In the genomic region with DNA sequence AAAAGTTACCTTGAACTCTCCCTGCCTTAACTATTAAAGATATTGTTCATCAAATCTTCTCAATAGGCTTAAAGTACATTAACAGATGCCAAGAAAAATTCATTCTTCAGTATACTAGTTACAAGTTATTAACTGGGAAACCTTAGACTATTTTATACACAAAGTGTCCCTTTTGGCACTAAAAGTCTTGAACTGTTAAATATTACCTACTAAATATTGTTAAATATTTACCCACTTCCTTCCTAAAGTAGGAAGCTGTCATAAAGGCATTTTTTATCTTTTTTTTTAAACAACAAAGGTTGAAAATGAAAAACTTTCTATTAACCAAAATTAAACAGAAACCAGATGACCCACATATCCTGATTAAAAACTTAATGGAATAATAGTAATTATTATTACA, we compare ENCODE assay signal across 32 cellular contexts.
"Had no signal": no experiment of that assay in that cellular context is flagged by ENCODE, and none has a peak within 500 bp of the region (broad histone marks: within the 10 kb centered on the region; RNA-seq: fewer than 3 reads in every experiment).

No MANE protein-coding gene starts in this region.

- H3K27me3 ChIP-seq: adrenal gland, brain microvascular endothelial cell, MG63, Peyer's patch had no signal

- H3K9me3 ChIP-seq: MG63, Peyer's patch had no signal

- H3K27ac ChIP-seq: adrenal gland, brain microvascular endothelial cell, Peyer's patch, RWPE1, VCaP had no signal

- H3K36me3 ChIP-seq: adrenal gland, brain microvascular endothelial cell, MG63, Peyer's patch had no signal

- H3K4me1 ChIP-seq: adrenal gland, Peyer's patch had no signal

- H3K4me3 ChIP-seq: adrenal gland, MG63, Peyer's patch had no signal

- ATAC-seq: activated naive CD4-positive, alpha-beta T cell treated with anti-CD3 and anti-CD28 coated beads, Interleukin-2, amount 50 U/mL, for 72 hours; activated T-cell treated with anti-CD3 and anti-CD28 coated beads, Interleukin-2, amount 50 U/mL, for 4 hours; PC-3; Right ventricle myocardium inferior had no signal

- DNase-seq: activated B cell treated with CpG ODN at 0.5 μM for 24 hours; activated CD4-positive, alpha-beta memory T cell treated with anti-CD3 and anti-CD28 coated beads for 36 hours; activated CD4-positive, alpha-beta T cell treated with anti-CD3 and anti-CD28 coated beads for 4 hours; activated CD4-positive, alpha-beta T cell treated with anti-CD3 and anti-CD28 coated beads, Interleukin-2, amount 50 U/mL, for 1 hour; activated CD4-positive, CD25-positive, alpha-beta regulatory T cell treated with anti-CD3 and anti-CD28 coated beads, Interleukin-2, amount 50 U/mL, for 72 hours; activated CD8-positive, alpha-beta memory T cell treated with anti-CD3 and anti-CD28 coated beads, Interleukin-2, amount 50 U/mL, for 4 hours; activated gamma-delta T cell treated with Interleukin-2 at 50 U/mL for 16 hours; activated naive CD4-positive, alpha-beta T cell treated with anti-CD3 and anti-CD28 coated beads for 36 hours; activated T-cell treated with anti-CD3 and anti-CD28 coated beads for 4 hours; activated T-cell treated with anti-CD3 and anti-CD28 coated beads, Interleukin-2, amount 50 U/mL, for 4 hours; adrenal gland; brain microvascular endothelial cell; central memory CD4-positive, alpha-beta T cell; Kasumi-1; MG63; NCI-H1092; NCI-H1436 treated with DMSO at 0.1 percent for 48 hours; NCI-H1694 treated with DMSO at 0.1 percent for 48 hours; NCI-H2029; NCI-H345; NCI-H524 treated with DMSO at 0.1 percent for 48 hours; PC-3; Peyer's patch; SIG-M5; SW 1271; T-helper 1 cell; T-helper 2 cell; T-helper 9 cell had no signal
